In genomic region chr6:88908598-88909548, GRCh38 we compare ENCODE assay signal across 15 cellular contexts. TPM values are rescaled to one million over a fixed set of nuclear protein-coding genes. Genes with fewer than 3 reads are reported as not detected.
DNase-seq lines count a peak whose midpoint lies in the region; ATAC-seq and TF ChIP-seq lines count a peak whose summit lies in the region.
"Had no signal": no experiment of that assay in that cellular context is flagged by ENCODE, and none has a peak within 500 bp of the region (broad histone marks: within the 10 kb centered on the region; RNA-seq: fewer than 3 reads in every experiment).

No MANE protein-coding gene starts in this region.

- H3K27ac ChIP-seq in HCT116 (ENCODE audit: low read depth, low read length) (no peak overlapping the region), mammary epithelial cell (ENCODE audit: insufficient read depth, low read depth, low read length) (no peak overlapping the region), hepatocyte (no peak overlapping the region)
- H3K27ac ChIP-seq: stomach had no signal

- no peaks in the 10 kb centered on the region; a peak in 1 of 4 replicates for H3K4me1 ChIP-seq in HCT116 (ENCODE audit: control insufficient read depth in 1 of 2, insufficient read depth in 2 of 2, low read length in 2 of 2)
- peaks cover 4% of the 10 kb centered on the region for H3K4me1 ChIP-seq in mammary epithelial cell (ENCODE audit: insufficient read depth, low read length)
- H3K4me1 ChIP-seq in hepatocyte (ENCODE audit: insufficient read depth) = peaks cover 10% of the 10 kb centered on the region

- H3K4me2 ChIP-seq in HCT116 (ENCODE audit: low read length) (no peak overlapping the region), mammary epithelial cell (ENCODE audit: insufficient read depth, low read depth, low read length) (no peak overlapping the region), hepatocyte (no peak overlapping the region)

- WGBS in mammary epithelial cell (ENCODE audit: low coverage, missing lambda C conversion rate) = 73% methylated on average over 4 of the region's 9 CpGs
- 99% methylated on average over 9 of the region's 9 CpGs for WGBS in hepatocyte (ENCODE audit: low lambda C conversion rate, missing lambda C conversion rate)

- 0 out of 2 replicates have a peak, but pooled peaks have one; percentile 11 for ATAC-seq in HCT116
- ATAC-seq in left lobe of liver = peak; percentile 34
- ATAC-seq in GM18873 (IDR thresholded peaks at IDR 0.05; ENCODE audit: low FRiP score, unreplicated experiment) = no peak
- ATAC-seq: activated T-cell treated with anti-CD3 and anti-CD28 coated beads, Interleukin-2, amount 50 U/mL, for 4 hours had no signal

- BruUV-seq in HCT116 (replicated peaks; lab: Mats Ljungman, UMichigan) = no TSS peak
- BruUV-seq in mammary epithelial cell (replicated peaks; lab: Mats Ljungman, UMichigan) = no TSS peak

- POLR2A ChIA-PET in HCT116 (lab: Charles Lee) = no interaction called here

- intact Hi-C loops in HCT116 (cut with micrococcal nuclease) = no loop called here
- intact Hi-C loops in mammary epithelial cell (cut with micrococcal nuclease) = no loop called here

- DNase-seq in AG10803 (ENCODE audit: low read depth) (peak; percentile 2), HCT116 (ENCODE audit: low read depth, low spot score) (no peak), mammary epithelial cell (peak; percentile 12), left lobe of liver (ENCODE audit: low spot score) (no peak), DMS 273 (lab: John Stamatoyannopoulos, UW; ENCODE audit: unreplicated experiment) (no peak), SHP77 treated with DMSO at 0.1 percent for 48 hours (lab: John Stamatoyannopoulos, UW) (no peak), hepatocyte (ENCODE audit: low spot score) (no peak)
- DNase-seq: activated CD4-positive, alpha-beta T cell treated with anti-CD3 and anti-CD28 coated beads, Interleukin-2, amount 50 U/mL, for 48 hours; activated naive CD8-positive, alpha-beta T cell treated with anti-CD3 and anti-CD28 coated beads for 36 hours; activated T-cell treated with anti-CD3 and anti-CD28 coated beads, Interleukin-2, amount 50 U/mL, for 4 hours; COR-L47; hippocampal formation; NCI-H526 treated with DMSO at 0.1 percent for 48 hours; stomach had no signal

- in situ Hi-C loops in mammary epithelial cell (cut with MboI; ENCODE audit: low sequenced_read_pairs in 2 of 2) = no loop called here

- no peaks in the 10 kb centered on the region for H3K9me3 ChIP-seq in HCT116 (ENCODE audit: control insufficient read depth in 1 of 2, insufficient read depth in 1 of 2, low read depth in 1 of 2, low read length in 2 of 2)
- H3K9me3 ChIP-seq in mammary epithelial cell (replicated peaks; ENCODE audit: insufficient read depth, low read length) = no peaks in the 10 kb centered on the region
- H3K9me3 ChIP-seq in hepatocyte (ENCODE audit: low read depth) = no peaks in the 10 kb centered on the region
- H3K9me3 ChIP-seq: stomach had no signal

- dilution Hi-C loops in mammary epithelial cell (cut with HindIII; ENCODE audit: low sequenced_read_pairs) = no loop called here

- TF ChIP-seq RAD21 in HCT116 (IDR thresholded peaks at IDR 0.05; ENCODE audit: low read depth) = no peak

- no peak for TF ChIP-seq CTCF in AG10803 (conservative IDR thresholded peaks at IDR 0.05; ENCODE audit: low read length)
- TF ChIP-seq CTCF in HCT116 (IDR thresholded peaks at IDR 0.05 in 2 of 3, conservative IDR thresholded peaks at IDR 0.05 in 1 of 3; ENCODE audit: borderline replicate concordance in 1 of 3, insufficient read depth in 1 of 3, low read depth in 2 of 3, low read length in 2 of 3) = no peak
- TF ChIP-seq CTCF in mammary epithelial cell (conservative IDR thresholded peaks at IDR 0.05 in 1 of 2, IDR thresholded peaks at IDR 0.05 in 1 of 2; ENCODE audit: extremely low read depth in 1 of 2, insufficient read depth in 1 of 2, low read depth in 1 of 2, low read length in 2 of 2) = no peak
- no peak for TF ChIP-seq CTCF in hepatocyte (IDR thresholded peaks at IDR 0.05; ENCODE audit: poor library complexity)

- RAD21 ChIA-PET in HCT116 (lab: Charles Lee; ENCODE audit: low non-redundant PET in 1 of 2, low total read pairs in 2 of 2, uncharacterized antibody in 2 of 2, unreplicated experiment in 2 of 2) = no interaction called here

- H4K20me1 ChIP-seq in HCT116 (ENCODE audit: insufficient read depth) (no peaks in the 10 kb centered on the region), mammary epithelial cell (ENCODE audit: insufficient read depth, low read length) (no peaks in the 10 kb centered on the region), hepatocyte (ENCODE audit: insufficient read depth, poor library complexity, severe bottlenecking) (no peaks in the 10 kb centered on the region)

- H3K36me3 ChIP-seq in HCT116 (ENCODE audit: control insufficient read depth in 1 of 2, insufficient read depth in 2 of 2, low read length in 2 of 2) (no peaks in the 10 kb centered on the region), mammary epithelial cell (ENCODE audit: insufficient read depth, low read length) (peaks cover 2% of the 10 kb centered on the region), hepatocyte (replicated peaks; ENCODE audit: insufficient read depth, low read depth) (no peaks in the 10 kb centered on the region)

- no peaks in the 10 kb centered on the region for H3K9me2 ChIP-seq in HCT116 (ENCODE audit: insufficient read depth)
- H3K9me2 ChIP-seq in hepatocyte (replicated peaks; ENCODE audit: insufficient read depth) = no peaks in the 10 kb centered on the region

- H3K27me3 ChIP-seq in HCT116 (ENCODE audit: insufficient read depth, low read length) (no peaks in the 10 kb centered on the region), mammary epithelial cell (ENCODE audit: insufficient read depth, low read length) (no peaks in the 10 kb centered on the region), hepatocyte (no peaks in the 10 kb centered on the region)
- H3K27me3 ChIP-seq: stomach had no signal

- TF ChIP-seq POLR2A in HCT116 (IDR thresholded peaks at IDR 0.05; ENCODE audit: borderline replicate concordance, extremely low read depth, insufficient read depth, insufficient read length) = no peak

- H3K79me2 ChIP-seq in HCT116 (ENCODE audit: insufficient read depth, low read length) = peaks cover 47% of the 10 kb centered on the region
- peaks cover 51% of the 10 kb centered on the region for H3K79me2 ChIP-seq in mammary epithelial cell (ENCODE audit: insufficient read depth, low read length)
- peaks cover 35% of the 10 kb centered on the region for H3K79me2 ChIP-seq in hepatocyte

- no peak overlapping the region for H2AFZ ChIP-seq in HCT116 (ENCODE audit: low read depth, low read length, poor library complexity, severe bottlenecking)
- no peak overlapping the region for H2AFZ ChIP-seq in mammary epithelial cell (ENCODE audit: low read depth, low read length)
- no peak overlapping the region for H2AFZ ChIP-seq in hepatocyte

- H3K9ac ChIP-seq in HCT116 (ENCODE audit: low read length) (no peak overlapping the region), mammary epithelial cell (ENCODE audit: insufficient read depth, low read length) (no peak overlapping the region)

- CTCF ChIA-PET in HCT116 (lab: Charles Lee) = interaction anchor here (3.2 kb wide), 1 partner anchor 9 kb away, joined by 10 read pairs; no protein-coding TSS in a partner anchor
- CTCF ChIA-PET in mammary epithelial cell (lab: Charles Lee; ENCODE audit: low non-redundant PET) = no interaction called here

- no peak overlapping the region for H3K4me3 ChIP-seq in AG10803 (ENCODE audit: low read length)
- no peak overlapping the region for H3K4me3 ChIP-seq in HCT116 (replicated peaks in 1 of 2; ENCODE audit: low read depth in 1 of 2, low read length in 2 of 2)
- no peak overlapping the region for H3K4me3 ChIP-seq in mammary epithelial cell (replicated peaks in 1 of 3; ENCODE audit: insufficient read depth in 1 of 3, low read depth in 2 of 3, low read length in 3 of 3)
- H3K4me3 ChIP-seq in hepatocyte = no peak overlapping the region
- H3K4me3 ChIP-seq: stomach had no signal

TF ChIP-seq in HCT116, 20 proteins besides CTCF, POLR2A, EP300 and RAD21:
- TF ChIP-seq MAX (IDR thresholded peaks at IDR 0.05) = no peak
- no peak for TF ChIP-seq SIN3A (IDR thresholded peaks at IDR 0.05; ENCODE audit: low read depth)
- no peak for TF ChIP-seq EZH2 (IDR thresholded peaks at IDR 0.05)
- TF ChIP-seq ZFX (IDR thresholded peaks at IDR 0.05) = no peak
- no peak for TF ChIP-seq JUND (IDR thresholded peaks at IDR 0.05)
- TF ChIP-seq FOSL1 (IDR thresholded peaks at IDR 0.05; ENCODE audit: low read depth) = no peak

RNA-seq across cellular contexts. Expression of gene RNGTT, which starts 54.5 kb away (rescaled TPM):
- total RNA-seq in HCT116 (2021; ENCODE audit: unreplicated experiment) (23.0 TPM), mammary epithelial cell (10 to 100 TPM; 15.5 to 23.5 TPM), left lobe of liver (6.1 TPM), hepatocyte (15.6 and 16.1 TPM in 2 replicates)
- polyA plus RNA-seq in HCT116 (2012) = 6.4 and 8.4 TPM in 2 replicates
- polyA plus RNA-seq in mammary epithelial cell (5.2 TPM), hepatocyte (7.4 and 8.9 TPM in 2 replicates)
- 7.3 TPM for polyA minus RNA-seq in mammary epithelial cell

Comparison
In these comparisons a context has a peak if more than half of its experiments do, and no peak if none do; other contexts are left out.
1. DNase-seq: peak in AG10803 (single experiment) and mammary epithelial cell (single experiment); none in HCT116 (single experiment), left lobe of liver (single experiment), DMS 273 (single experiment), SHP77 treated with DMSO at 0.1 percent for 48 hours (single experiment) and hepatocyte (single experiment).